Comparison of ENCODE assay signal across 24 cellular contexts in the genomic region with DNA sequence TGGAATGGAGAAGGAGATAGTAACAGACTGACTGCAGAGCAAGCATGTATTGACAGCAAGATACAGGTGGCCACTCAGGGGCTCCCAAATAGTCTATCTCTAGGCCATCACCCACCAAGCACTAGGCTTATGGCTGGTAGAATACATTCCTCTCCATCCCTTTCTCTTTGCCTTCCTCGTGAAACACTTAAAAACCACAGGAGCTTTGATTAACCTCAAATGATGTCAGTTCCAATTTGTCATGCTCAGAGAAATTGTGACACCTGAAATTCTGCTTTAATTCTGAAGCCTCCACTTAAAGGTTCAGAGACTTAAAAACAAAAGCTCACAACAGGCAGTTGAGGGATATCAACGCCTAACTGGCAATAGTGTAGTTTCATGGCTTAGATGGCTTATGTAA. TPM values are rescaled to one million over a fixed set of nuclear protein-coding genes. Genes with fewer than 3 reads are reported as not detected.
"Had no signal": no experiment of that assay in that cellular context is flagged by ENCODE, and none has a peak within 500 bp of the region (broad histone marks: within the 10 kb centered on the region; RNA-seq: fewer than 3 reads in every experiment).

No MANE protein-coding gene starts in this region.

- H3K9me3 ChIP-seq: adrenal gland, breast epithelium, colonic mucosa, SK-N-SH had no signal

- H3K4me1 ChIP-seq: breast epithelium, colonic mucosa had no signal

- ATAC-seq: activated CD4-positive, alpha-beta T cell treated with anti-CD3 and anti-CD28 coated beads for 36 hours; activated CD8-positive, alpha-beta T cell treated with anti-CD3 and anti-CD28 coated beads for 36 hours; Right ventricle myocardium inferior had no signal

- H3K4me1 Mint-ChIP-seq: activated naive CD8-positive, alpha-beta T cell treated with anti-CD3 and anti-CD28 coated beads, Interleukin-2, amount 10 ng/mL, durations not matched to agents 7 days and 5 days had no signal

- H3K27ac ChIP-seq: adrenal gland, breast epithelium, colonic mucosa, WERI-Rb-1 had no signal

- H3K36me3 ChIP-seq: adrenal gland, breast epithelium, colonic mucosa, WERI-Rb-1 had no signal

- H3K4me3 Mint-ChIP-seq: activated CD4-positive, alpha-beta T cell treated with anti-CD3 and anti-CD28 coated beads for 36 hours; activated CD8-positive, alpha-beta T cell treated with anti-CD3 and anti-CD28 coated beads for 36 hours; activated naive CD8-positive, alpha-beta T cell treated with anti-CD3 and anti-CD28 coated beads, Interleukin-2, amount 10 ng/mL, durations not matched to agents 7 days and 5 days had no signal

- H3K27me3 ChIP-seq: adrenal gland, breast epithelium, colonic mucosa had no signal

- DNase-seq: activated CD4-positive, alpha-beta T cell treated with anti-CD3 and anti-CD28 coated beads for 36 hours; activated CD8-positive, alpha-beta memory T cell treated with anti-CD3 and anti-CD28 coated beads, Interleukin-2, amount 50 U/mL, for 48 hours; activated CD8-positive, alpha-beta T cell treated with anti-CD3 and anti-CD28 coated beads for 36 hours; activated naive CD4-positive, alpha-beta T cell treated with anti-CD3 and anti-CD28 coated beads, Interleukin-2, amount 50 U/mL, for 16 hours; activated naive CD8-positive, alpha-beta T cell treated with anti-CD3 and anti-CD28 coated beads, Interleukin-2, amount 10 ng/mL, durations not matched to agents 7 days and 5 days; activated T-cell treated with anti-CD3 and anti-CD28 coated beads, Interleukin-2, amount 50 U/mL, for 1 hour; adrenal gland; anterior cingulate cortex; caudate nucleus; colonic mucosa; dermis blood vessel endothelial cell; NCI-H1105 treated with DMSO at 0.1 percent for 48 hours; NCI-H2029 treated with DMSO at 0.1 percent for 48 hours; NCI-H2171 treated with DMSO at 0.1 percent for 48 hours; NCI-H226; NCI-H526; NCI-H82; RPMI8226; SK-N-SH; T-helper 1 cell; WERI-Rb-1 had no signal

- H3K27ac Mint-ChIP-seq: activated CD4-positive, alpha-beta T cell treated with anti-CD3 and anti-CD28 coated beads for 36 hours; activated CD8-positive, alpha-beta T cell treated with anti-CD3 and anti-CD28 coated beads for 36 hours; activated naive CD8-positive, alpha-beta T cell treated with anti-CD3 and anti-CD28 coated beads, Interleukin-2, amount 10 ng/mL, durations not matched to agents 7 days and 5 days had no signal

- H3K4me3 ChIP-seq: adrenal gland, breast epithelium, colonic mucosa had no signal

- H3K9me3 Mint-ChIP-seq: activated CD8-positive, alpha-beta T cell treated with anti-CD3 and anti-CD28 coated beads for 36 hours; activated naive CD8-positive, alpha-beta T cell treated with anti-CD3 and anti-CD28 coated beads, Interleukin-2, amount 10 ng/mL, durations not matched to agents 7 days and 5 days had no signal

- H3K36me3 Mint-ChIP-seq: activated naive CD8-positive, alpha-beta T cell treated with anti-CD3 and anti-CD28 coated beads, Interleukin-2, amount 10 ng/mL, durations not matched to agents 7 days and 5 days had no signal

RNA-seq across cellular contexts. Expression of a gene that starts 17.2 kb away (rescaled TPM):
- total RNA-seq: activated naive CD8-positive, alpha-beta T cell treated with anti-CD3 and anti-CD28 coated beads, Interleukin-2, amount 10 ng/mL, durations not matched to agents 7 days and 5 days; T-helper 2 cell treated with Interferon-gamma antibody and Interleukin-4, amounts not matched to agents 100 ng/mL and 5 ng/mL, for 36 hours had no signal
